Comparison of ENCODE assay signal across 8 cellular contexts in the genomic region with DNA sequence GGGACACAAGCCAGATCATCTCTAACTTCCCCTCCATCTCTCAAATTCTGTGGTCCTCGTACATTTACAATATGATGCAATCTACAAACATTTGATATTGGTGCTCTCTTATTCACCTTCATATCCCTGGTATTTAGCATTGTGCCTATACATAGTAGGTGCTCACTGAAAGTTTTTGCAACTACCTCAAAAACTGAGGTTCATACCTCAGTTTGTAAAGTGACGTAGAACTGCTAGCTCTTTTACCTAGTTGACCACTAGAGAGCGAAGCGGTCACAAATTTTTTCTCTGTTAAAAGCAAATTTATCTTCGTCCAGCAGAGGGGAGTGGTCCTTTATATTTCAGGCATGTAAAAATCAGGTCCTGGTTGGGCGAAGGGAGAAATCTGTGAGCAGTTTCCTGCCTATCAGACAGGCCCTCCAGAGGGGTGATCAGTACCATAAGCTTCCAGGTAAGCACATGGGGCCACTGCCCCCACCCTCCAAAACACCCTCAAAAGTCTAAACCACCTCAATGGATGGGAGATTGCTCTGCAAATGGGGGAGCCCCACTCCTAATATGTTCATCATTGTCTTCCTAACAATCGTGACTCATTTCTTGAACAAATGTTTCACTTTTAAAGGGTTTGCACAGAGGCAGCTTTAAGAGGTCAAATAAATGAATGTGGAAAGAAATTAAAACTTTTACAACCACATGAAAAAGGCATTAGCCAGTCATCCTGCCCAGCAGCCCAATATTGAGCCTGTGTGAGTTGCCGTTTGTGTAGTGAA. TPM values are rescaled to one million over a fixed set of nuclear protein-coding genes. Genes with fewer than 3 reads are reported as not detected.
A peak's percentile ranks its signal among the peaks of the same experiment; 100 is the strongest.
DNase-seq lines count a peak whose midpoint lies in the region; ATAC-seq and TF ChIP-seq lines count a peak whose summit lies in the region.

No MANE protein-coding gene starts in this region.

- H3K4me3 ChIP-seq in foreskin fibroblast (ENCODE audit: low read depth in 1 of 2, low read length in 2 of 2): peak overlapping the region; percentile 2 to 23

- H3K9me3 Mint-ChIP-seq in CD4-positive, alpha-beta T cell: no peaks in the 10 kb centered on the region
- H3K9me3 Mint-ChIP-seq in activated CD8-positive, alpha-beta T cell treated with anti-CD3 and anti-CD28 coated beads, Interleukin-2, amount 10 ng/mL, durations not matched to agents 7 days and 5 days (ENCODE audit: insufficient read depth): no peaks in the 10 kb centered on the region

- peaks cover 11% of the 10 kb centered on the region for H3K4me1 Mint-ChIP-seq in CD4-positive, alpha-beta T cell (ENCODE audit: low read depth)
- peaks cover 28% of the 10 kb centered on the region for H3K4me1 Mint-ChIP-seq in activated CD8-positive, alpha-beta T cell treated with anti-CD3 and anti-CD28 coated beads, Interleukin-2, amount 10 ng/mL, durations not matched to agents 7 days and 5 days (ENCODE audit: low read depth)

- no peak overlapping the region for H3K27ac ChIP-seq in CD4-positive, alpha-beta T cell (ENCODE audit: low read depth, low read length)

- H3K27me3 ChIP-seq in CD4-positive, alpha-beta T cell (ENCODE audit: control insufficient read depth, insufficient read depth, low read length): no peaks in the 10 kb centered on the region

- intact Hi-C loops in CD4-positive, alpha-beta T cell (cut with DNase I, micrococcal nuclease): no loop called here

- peak; percentile 63 for ATAC-seq in CD4-positive, alpha-beta T cell (ENCODE audit: poor library complexity)
- ATAC-seq in GM18861 (IDR thresholded peaks at IDR 0.05; ENCODE audit: unreplicated experiment): peak; percentile 73
- peak; percentile 50 for ATAC-seq in HG03196 (IDR thresholded peaks at IDR 0.05; ENCODE audit: unreplicated experiment)
- ATAC-seq in activated CD8-positive, alpha-beta T cell treated with anti-CD3 and anti-CD28 coated beads, Interleukin-2, amount 10 ng/mL, durations not matched to agents 7 days and 5 days: peak; percentile 65

- no peaks in the 10 kb centered on the region for H3K36me3 Mint-ChIP-seq in CD4-positive, alpha-beta T cell (ENCODE audit: low read depth)
- H3K36me3 Mint-ChIP-seq in activated CD8-positive, alpha-beta T cell treated with anti-CD3 and anti-CD28 coated beads, Interleukin-2, amount 10 ng/mL, durations not matched to agents 7 days and 5 days (ENCODE audit: low read depth): no peaks in the 10 kb centered on the region

- CTCF ChIA-PET in CD4-positive, alpha-beta T cell (lab: Charles Lee): interaction anchor here (1.2 to 1.9 kb wide), 3 partner anchors 11 to 33 kb away, joined by 3 to 8 read pairs (median 6); a partner anchor contains a TSS
- CTCF ChIA-PET in activated CD8-positive, alpha-beta T cell treated with anti-CD3 and anti-CD28 coated beads, Interleukin-2, amount 10 ng/mL, durations not matched to agents 7 days and 5 days (lab: Charles Lee): interaction anchor here (0.6 to 3.7 kb wide), 21 partner anchors 10 to 287 kb away, joined by 3 to 34 read pairs (median 4); a partner anchor contains a TSS

- POLR2A ChIA-PET in CD4-positive, alpha-beta T cell (lab: Charles Lee): interaction anchor here (1.0 kb wide), 1 partner anchor 853 kb away, joined by 3 read pairs; no protein-coding TSS in a partner anchor
- POLR2A ChIA-PET in activated CD8-positive, alpha-beta T cell treated with anti-CD3 and anti-CD28 coated beads, Interleukin-2, amount 10 ng/mL, durations not matched to agents 7 days and 5 days (lab: Charles Lee): interaction anchor here (0.8 to 0.9 kb wide), 2 partner anchors 10 to 587 kb away, joined by 3 read pairs; a partner anchor contains a TSS

- no peaks in the 10 kb centered on the region for H3K9me3 ChIP-seq in CD4-positive, alpha-beta T cell (ENCODE audit: control insufficient read depth, low read length)

- peaks cover 6% of the 10 kb centered on the region for H3K27me3 Mint-ChIP-seq in CD4-positive, alpha-beta T cell
- H3K27me3 Mint-ChIP-seq in activated CD8-positive, alpha-beta T cell treated with anti-CD3 and anti-CD28 coated beads, Interleukin-2, amount 10 ng/mL, durations not matched to agents 7 days and 5 days (ENCODE audit: low read depth): peaks cover 2% of the 10 kb centered on the region

- no peak overlapping the region for H3K27ac Mint-ChIP-seq in CD4-positive, alpha-beta T cell
- peak overlapping the region; percentile 32 for H3K27ac Mint-ChIP-seq in activated CD8-positive, alpha-beta T cell treated with anti-CD3 and anti-CD28 coated beads, Interleukin-2, amount 10 ng/mL, durations not matched to agents 7 days and 5 days

- peak; percentile 44 for TF ChIP-seq CTCF in CD4-positive, alpha-beta T cell (IDR thresholded peaks at IDR 0.05)
- peak; percentile 71 for TF ChIP-seq CTCF in foreskin fibroblast (IDR thresholded peaks at IDR 0.05; ENCODE audit: low read depth, low read length)

- DNase-seq in CD4-positive, alpha-beta T cell: no peak
- DNase-seq in NCI-H446 treated with DMSO at 0.1 percent for 48 hours (lab: John Stamatoyannopoulos, UW) (peak; percentile 55), foreskin fibroblast (peak; percentile 50 to 83), pons (ENCODE audit: low spot score) (peak; percentile 63), HuH-7.5 (ENCODE audit: low spot score) (no peak)
- DNase-seq in activated CD8-positive, alpha-beta T cell treated with anti-CD3 and anti-CD28 coated beads, Interleukin-2, amount 10 ng/mL, durations not matched to agents 7 days and 5 days: peak; percentile 56

- no peak overlapping the region for H3K4me3 Mint-ChIP-seq in CD4-positive, alpha-beta T cell
- H3K4me3 Mint-ChIP-seq in activated CD8-positive, alpha-beta T cell treated with anti-CD3 and anti-CD28 coated beads, Interleukin-2, amount 10 ng/mL, durations not matched to agents 7 days and 5 days: no peak overlapping the region

RNA-seq across cellular contexts. Expression of a gene that starts 10.6 kb away (rescaled TPM):
- 10 to 100 TPM in 1 of 2 experiments, 1 to 10 TPM in 1; 8.1 to 10.0 TPM for total RNA-seq in CD4-positive, alpha-beta T cell
- 10 to 100 TPM; 15.5 to 16.8 TPM for total RNA-seq in activated CD8-positive, alpha-beta T cell treated with anti-CD3 and anti-CD28 coated beads, Interleukin-2, amount 10 ng/mL, durations not matched to agents 7 days and 5 days

RNA-seq across cellular contexts. Expression of a gene that starts 29.4 kb away (rescaled TPM):
- total RNA-seq in CD4-positive, alpha-beta T cell: not detected
- under 1 TPM in 1 of 2 experiments, not detected in 1; 0.10 TPM for total RNA-seq in activated CD8-positive, alpha-beta T cell treated with anti-CD3 and anti-CD28 coated beads, Interleukin-2, amount 10 ng/mL, durations not matched to agents 7 days and 5 days

Comparison
In these comparisons a context has a peak if more than half of its experiments do, and no peak if none do; other contexts are left out.
1. DNase-seq: peak in NCI-H446 treated with DMSO at 0.1 percent for 48 hours (single experiment), activated CD8-positive, alpha-beta T cell treated with anti-CD3 and anti-CD28 coated beads, Interleukin-2, amount 10 ng/mL, durations not matched to agents 7 days and 5 days (single experiment), foreskin fibroblast (2 of 2) and pons (single experiment); none in CD4-positive, alpha-beta T cell (0 of 10) and HuH-7.5 (single experiment).
2. Peak in every context shown above with its lines, with median percentiles within 50 percentile points of each other: ATAC-seq.